Comparison of ENCODE assay signal across 17 cellular contexts in the genomic region with DNA sequence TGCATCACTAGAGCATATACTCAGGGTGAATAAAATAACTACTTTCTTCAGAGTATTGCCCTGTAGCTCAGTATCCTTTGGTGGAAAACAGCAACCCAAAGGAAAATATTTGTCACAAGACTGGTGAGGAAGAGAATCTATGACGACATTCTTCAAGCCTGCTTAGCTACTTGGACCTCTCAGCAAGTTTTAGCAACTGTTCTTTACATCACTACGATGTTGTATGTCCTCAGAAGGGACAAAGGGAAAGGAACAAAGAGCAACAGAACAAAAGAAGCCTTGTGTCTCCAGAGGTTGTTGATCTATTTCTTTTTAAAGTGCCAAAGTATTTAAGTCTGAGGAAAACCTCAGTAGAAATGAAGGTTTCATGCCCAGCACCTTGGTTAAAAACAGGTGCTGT.
"Had no signal": no experiment of that assay in that cellular context is flagged by ENCODE, and none has a peak within 500 bp of the region (broad histone marks: within the 10 kb centered on the region; RNA-seq: fewer than 3 reads in every experiment).

No MANE protein-coding gene starts in this region.

- H3K4me3 Mint-ChIP-seq: activated CD8-positive, alpha-beta T cell treated with anti-CD3 and anti-CD28 coated beads for 36 hours; activated T-cell treated with anti-CD3 and anti-CD28 coated beads, Interleukin-2, amount 50 U/mL, for 4 hours; natural killer cell; stimulated activated effector memory CD8-positive, alpha-beta T cell treated with anti-CD3 and anti-CD28 coated beads, Interleukin-12 subunit alpha, Interleukin-12 subunit beta, amount 100 ng/mL, for 72 hours; T-helper 17 cell; WTC11 had no signal

- H3K4me1 Mint-ChIP-seq: natural killer cell; stimulated activated effector memory CD8-positive, alpha-beta T cell treated with anti-CD3 and anti-CD28 coated beads, Interleukin-12 subunit alpha, Interleukin-12 subunit beta, amount 100 ng/mL, for 72 hours; T-helper 17 cell had no signal

- H3K36me3 Mint-ChIP-seq: natural killer cell; stimulated activated effector memory CD8-positive, alpha-beta T cell treated with anti-CD3 and anti-CD28 coated beads, Interleukin-12 subunit alpha, Interleukin-12 subunit beta, amount 100 ng/mL, for 72 hours; WTC11 had no signal

- H3K9me3 Mint-ChIP-seq: activated CD8-positive, alpha-beta T cell treated with anti-CD3 and anti-CD28 coated beads for 36 hours had no signal

- H3K27me3 ChIP-seq: adrenal gland, esophagus squamous epithelium, heart right ventricle, tibial nerve had no signal

- H3K27me3 Mint-ChIP-seq: activated CD8-positive, alpha-beta T cell treated with anti-CD3 and anti-CD28 coated beads for 36 hours; T-helper 17 cell had no signal

- H3K4me3 ChIP-seq: adrenal gland, esophagus squamous epithelium, heart right ventricle, psoas muscle, tibial nerve had no signal

- H3K9me3 ChIP-seq: adrenal gland, esophagus squamous epithelium, heart right ventricle, psoas muscle, tibial nerve had no signal

- H3K36me3 ChIP-seq: adrenal gland, esophagus squamous epithelium, heart right ventricle, tibial nerve had no signal

- H3K4me1 ChIP-seq: adrenal gland, esophagus squamous epithelium, heart right ventricle, psoas muscle, tibial nerve had no signal

- DNase-seq: activated CD4-positive, alpha-beta T cell treated with anti-CD3 and anti-CD28 coated beads for 48 hours; activated CD8-positive, alpha-beta T cell treated with anti-CD3 and anti-CD28 coated beads for 36 hours; activated effector memory CD4-positive, alpha-beta T cell treated with Interleukin-2 at 50 U/mL for 16 hours; activated naive CD4-positive, alpha-beta T cell treated with anti-CD3 and anti-CD28 coated beads, Interleukin-2, amount 50 U/mL, for 16 hours; activated T-cell treated with anti-CD3 and anti-CD28 coated beads, Interleukin-2, amount 50 U/mL, for 4 hours; adrenal gland; esophagus squamous epithelium; heart right ventricle; natural killer cell; occipital lobe; psoas muscle; SIG-M5; stimulated activated CD4-positive, alpha-beta T cell treated with anti-CD3 and anti-CD28 coated beads, Interleukin-1b, Interleukin-23, amount 100 ng/mL, for 48 hours; T-helper 17 cell had no signal

- H3K27ac Mint-ChIP-seq: activated CD8-positive, alpha-beta T cell treated with anti-CD3 and anti-CD28 coated beads for 36 hours; natural killer cell; stimulated activated effector memory CD8-positive, alpha-beta T cell treated with anti-CD3 and anti-CD28 coated beads, Interleukin-12 subunit alpha, Interleukin-12 subunit beta, amount 100 ng/mL, for 72 hours; T-helper 17 cell; WTC11 had no signal

- ATAC-seq: activated CD8-positive, alpha-beta T cell treated with anti-CD3 and anti-CD28 coated beads for 36 hours; activated T-cell treated with anti-CD3 and anti-CD28 coated beads, Interleukin-2, amount 50 U/mL, for 4 hours; heart right ventricle; natural killer cell; psoas muscle; stimulated activated effector memory CD8-positive, alpha-beta T cell treated with anti-CD3 and anti-CD28 coated beads, Interleukin-12 subunit alpha, Interleukin-12 subunit beta, amount 100 ng/mL, for 72 hours; T-helper 17 cell; WTC11 had no signal

- H3K27ac ChIP-seq: adrenal gland, esophagus squamous epithelium, heart right ventricle, psoas muscle, tibial nerve had no signal
